ENCODE assay signal across 9 cellular contexts in genomic region chr11:108069947-108070346, GRCh38.
A peak's percentile ranks its signal among the peaks of the same experiment; 100 is the strongest.
DNase-seq lines count a peak whose midpoint lies in the region; ATAC-seq and FAIRE-seq lines count a peak whose summit lies in the region.
"Had no signal": no experiment of that assay in that cellular context is flagged by ENCODE, and none has a peak within 500 bp of the region (broad histone marks: within the 10 kb centered on the region; RNA-seq: fewer than 3 reads in every experiment).

No MANE protein-coding gene starts in this region.

- no peaks in the 10 kb centered on the region for H3K9me3 ChIP-seq in effector memory CD4-positive, alpha-beta T cell (ENCODE audit: control insufficient read depth, low read length)

- no peak overlapping the region for H3K4me3 ChIP-seq in effector memory CD4-positive, alpha-beta T cell (ENCODE audit: insufficient read depth, low read depth, low read length, poor library complexity, severe bottlenecking)

- ATAC-seq in GM18517 (IDR thresholded peaks at IDR 0.05; ENCODE audit: unreplicated experiment) = peak; percentile 69

- H3K27ac ChIP-seq in effector memory CD4-positive, alpha-beta T cell (ENCODE audit: insufficient read depth, low read length, poor library complexity, severe bottlenecking) = peak overlapping the region; percentile 32

- peaks cover 3% of the 10 kb centered on the region for H3K4me1 ChIP-seq in effector memory CD4-positive, alpha-beta T cell (ENCODE audit: control insufficient read depth, insufficient read depth, low read length, poor library complexity, severe bottlenecking)

- peak; percentile 30 for DNase-seq in HTR-8/SVneo (ENCODE audit: insufficient read length, low spot score)
- DNase-seq in effector memory CD4-positive, alpha-beta T cell = no peak
- no peak for DNase-seq in stimulated activated CD8-positive, alpha-beta memory T cell treated with anti-CD3 and anti-CD28 coated beads, Interleukin-4, amount 100 ng/mL, for 48 hours
- DNase-seq in GF-D8 (lab: John Stamatoyannopoulos, UW) = no peak
- DNase-seq in NCI-H146 (lab: John Stamatoyannopoulos, UW) = no peak
- no peak for DNase-seq in stimulated activated CD4-positive, alpha-beta T cell treated with anti-CD3 and anti-CD28 coated beads, Interleukin-12 subunit alpha, Interleukin-12 subunit beta, amount 100 ng/mL, for 4 hours
- DNase-seq: KBM-7 had no signal

- H3K36me3 ChIP-seq in effector memory CD4-positive, alpha-beta T cell (ENCODE audit: control insufficient read depth, insufficient read depth, low read length) = peaks cover 13% of the 10 kb centered on the region

- FAIRE-seq in A204.1 (lab: Jason Lieb, UNC) (peak; percentile 34), HTR-8/SVneo (lab: Jason Lieb, UNC) (no peak)

- H3K27me3 ChIP-seq in effector memory CD4-positive, alpha-beta T cell (replicated peaks; ENCODE audit: control insufficient read depth, insufficient read depth, low read length, poor library complexity, severe bottlenecking) = no peaks in the 10 kb centered on the region
